ENCODE assay signal across 16 cellular contexts in genomic region chr18:72409923-72410322, GRCh38.
DNase-seq lines count a peak whose midpoint lies in the region; ATAC-seq, FAIRE-seq and TF ChIP-seq lines count a peak whose summit lies in the region.
"Had no signal": no experiment of that assay in that cellular context is flagged by ENCODE, and none has a peak within 500 bp of the region (broad histone marks: within the 10 kb centered on the region; RNA-seq: fewer than 3 reads in every experiment).

No MANE protein-coding gene starts in this region.

- H3K79me2 ChIP-seq in SK-N-SH (ENCODE audit: insufficient read depth): no peaks in the 10 kb centered on the region
- no peaks in the 10 kb centered on the region for H3K79me2 ChIP-seq in osteoblast (ENCODE audit: insufficient read depth, low read length)

- no peak for TF ChIP-seq EP300 in SK-N-SH (IDR thresholded peaks at IDR 0.05; ENCODE audit: borderline replicate concordance in 1 of 2, low read depth in 1 of 2, low read length in 1 of 2)

- H3K27me3 ChIP-seq in SK-N-SH (ENCODE audit: insufficient read depth) (no peaks in the 10 kb centered on the region), osteoblast (ENCODE audit: insufficient read depth, low read length) (no peaks in the 10 kb centered on the region)
- H3K27me3 ChIP-seq: BE2C had no signal

- H4K20me1 ChIP-seq in SK-N-SH (ENCODE audit: insufficient read depth) (no peaks in the 10 kb centered on the region), osteoblast (ENCODE audit: insufficient read depth, low read length) (no peaks in the 10 kb centered on the region)

- H3K27ac ChIP-seq in SK-N-SH (ENCODE audit: low read depth in 2 of 2, low read length in 1 of 2): peak overlapping the region in 1 of 2 experiments; percentile 30; a peak in 2 of 4 replicates
- no peak overlapping the region for H3K27ac ChIP-seq in osteoblast (ENCODE audit: low read depth, low read length)
- H3K27ac ChIP-seq: C4-2B, GM23248 had no signal

- peak; percentile 48 for DNase-seq in LHCN-M2 (ENCODE audit: low read depth)
- no peak for DNase-seq in SK-N-SH
- peak; percentile 29 for DNase-seq in osteoblast (ENCODE audit: insufficient read length, low spot score, missing footprints)
- DNase-seq in NCI-H446 treated with DMSO at 0.1 percent for 48 hours (lab: John Stamatoyannopoulos, UW): no peak
- DNase-seq in activated T-cell treated with anti-CD3 and anti-CD28 coated beads for 4 hours: no peak
- DNase-seq in KBM-7: no peak
- DNase-seq: BE2C; CD8-positive, alpha-beta T cell; COR-L47; GM23248; H7; IMR-90 had no signal

- 6% methylated on average over 1 of the region's 1 CpG for WGBS in SK-N-SH (ENCODE audit: low lambda C conversion rate)

- H2AFZ ChIP-seq in SK-N-SH (ENCODE audit: low read depth): peak overlapping the region; percentile 51
- no peak overlapping the region for H2AFZ ChIP-seq in osteoblast (ENCODE audit: low read length)
- H2AFZ ChIP-seq: GM23248 had no signal

- no peaks in the 10 kb centered on the region for H3K9me2 ChIP-seq in SK-N-SH

- peaks cover 9% of the 10 kb centered on the region for H3F3A ChIP-seq in SK-N-SH (replicated peaks; ENCODE audit: insufficient read depth)

- H3K4me1 ChIP-seq in SK-N-SH (ENCODE audit: control insufficient read depth in 1 of 2, insufficient read depth in 2 of 2, low read depth in 1 of 2, low read length in 1 of 2) (peaks cover 0 to 2% of the 10 kb centered on the region in 2 experiments; a peak in 2 of 4 replicates), osteoblast (ENCODE audit: insufficient read depth, low read length) (no peaks in the 10 kb centered on the region)
- H3K4me1 ChIP-seq: BE2C had no signal

- H3K36me3 ChIP-seq in SK-N-SH (replicated peaks in 1 of 2; ENCODE audit: control insufficient read depth in 1 of 2, insufficient read depth in 2 of 2, low read length in 1 of 2): peaks cover 0 to 4% of the 10 kb centered on the region in 2 experiments
- H3K36me3 ChIP-seq in osteoblast (ENCODE audit: insufficient read depth, low read length): no peaks in the 10 kb centered on the region
- H3K36me3 ChIP-seq: BE2C had no signal

- in situ Hi-C loops in KBM-7 (cut with MboI; ENCODE audit: low pct_unique_long_range_greater_than_20kb, low sequenced_read_pairs): no loop called here

- CTCF ChIA-PET in SK-N-SH (lab: Yijun Ruan, JAX): no interaction called here

- H3K4me3 ChIP-seq in SK-N-SH (ENCODE audit: low read depth in 2 of 2, low read length in 1 of 2) (no peak overlapping the region), osteoblast (ENCODE audit: insufficient read depth, low read length) (no peak overlapping the region)
- H3K4me3 ChIP-seq: GM23248 had no signal

- H3K4me2 ChIP-seq in SK-N-SH (no peak overlapping the region), osteoblast (ENCODE audit: insufficient read depth, low read length) (no peak overlapping the region)

- TF ChIP-seq RAD21 in SK-N-SH (IDR thresholded peaks at IDR 0.05; ENCODE audit: low read length): no peak

- TF ChIP-seq CTCF in SK-N-SH (IDR thresholded peaks at IDR 0.05) (no peak), osteoblast (IDR thresholded peaks at IDR 0.05; ENCODE audit: extremely low read depth, low read depth, low read length) (no peak)

- H3K9ac ChIP-seq in SK-N-SH: no peak overlapping the region
- H3K9ac ChIP-seq: GM23248 had no signal

- POLR2A ChIA-PET in SK-N-SH (lab: Yijun Ruan, JAX): no interaction called here

- no peak for ATAC-seq in HG02840 (IDR thresholded peaks at IDR 0.05; ENCODE audit: low FRiP score, unreplicated experiment)
- ATAC-seq: CD8-positive, alpha-beta T cell had no signal

- H3K9me3 ChIP-seq in SK-N-SH: no peaks in the 10 kb centered on the region
- H3K9me3 ChIP-seq in osteoblast (ENCODE audit: low read depth, low read length): no peaks in the 10 kb centered on the region
- H3K9me3 ChIP-seq: BE2C had no signal

- FAIRE-seq in endometrium (lab: Jason Lieb, UNC): peak; percentile 71
- FAIRE-seq: A204.1 had no signal

TF ChIP-seq in SK-N-SH, 30 proteins besides CTCF, POLR2A, EP300 and RAD21:
- no peak for TF ChIP-seq PBX3 (IDR thresholded peaks at IDR 0.05)
- no peak for TF ChIP-seq TCF12 (IDR thresholded peaks at IDR 0.05)
- no peak for TF ChIP-seq TAF1 (IDR thresholded peaks at IDR 0.05; ENCODE audit: borderline replicate concordance, low read depth, low read length)
- TF ChIP-seq NRF1 (IDR thresholded peaks at IDR 0.05; ENCODE audit: low read depth, low read length): no peak
- no peak for TF ChIP-seq MEF2A (IDR thresholded peaks at IDR 0.05; ENCODE audit: borderline replicate concordance, low read depth)
- TF ChIP-seq GABPA (IDR thresholded peaks at IDR 0.05; ENCODE audit: low read depth): no peak
- TF ChIP-seq MAX (IDR thresholded peaks at IDR 0.05; ENCODE audit: low read depth): no peak
- TF ChIP-seq NFIC (IDR thresholded peaks at IDR 0.05; ENCODE audit: borderline replicate concordance): no peak
- no peak for TF ChIP-seq USF2 (IDR thresholded peaks at IDR 0.05; ENCODE audit: borderline replicate concordance, low read depth, low read length)

Comparison
In these comparisons a context has a peak if more than half of its experiments do, and no peak if none do; other contexts are left out.
1. DNase-seq: peak in LHCN-M2 (single experiment) and osteoblast (single experiment); none in SK-N-SH (single experiment), NCI-H446 treated with DMSO at 0.1 percent for 48 hours (single experiment), activated T-cell treated with anti-CD3 and anti-CD28 coated beads for 4 hours (single experiment) and KBM-7 (single experiment).